In the genomic region with DNA sequence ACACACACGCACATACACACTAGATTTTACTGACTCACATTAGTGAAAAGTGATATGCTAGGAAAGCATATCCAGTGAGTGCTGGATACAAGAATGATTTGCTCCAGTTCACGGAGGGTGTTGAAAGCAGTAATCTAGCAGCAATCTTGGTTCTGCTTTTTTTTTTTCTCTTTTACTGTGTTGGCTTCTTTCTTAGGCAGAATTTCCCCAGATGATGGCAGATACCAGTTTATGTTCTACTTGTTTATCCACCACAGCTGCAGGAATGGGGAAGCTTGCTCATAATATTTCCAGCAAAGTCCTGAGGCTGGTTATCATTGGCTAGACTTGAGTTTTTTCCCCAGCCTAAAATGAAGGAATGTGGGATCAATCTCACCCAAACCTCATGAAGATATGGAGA, we compare ENCODE assay signal across 1 cellular context.
TF ChIP-seq lines count a peak whose summit lies in the region.

No MANE protein-coding gene starts in this region.

TF ChIP-seq in WTC11, 78 proteins besides CTCF, POLR2A, EP300 and RAD21 (continued from another document):
- TF ChIP-seq, protein P1, sequence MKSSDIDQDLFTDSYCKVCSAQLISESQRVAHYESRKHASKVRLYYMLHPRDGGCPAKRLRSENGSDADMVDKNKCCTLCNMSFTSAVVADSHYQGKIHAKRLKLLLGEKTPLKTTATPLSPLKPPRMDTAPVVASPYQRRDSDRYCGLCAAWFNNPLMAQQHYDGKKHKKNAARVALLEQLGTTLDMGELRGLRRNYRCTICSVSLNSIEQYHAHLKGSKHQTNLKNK (CRISPR knock-in tag; IDR thresholded peaks at IDR 0.05), result no peak
- TF ChIP-seq TP53 (CRISPR knock-in tag; IDR thresholded peaks at IDR 0.05) (no peak), TEAD1 (CRISPR knock-in tag; IDR thresholded peaks at IDR 0.05) (no peak), EMX1 (CRISPR knock-in tag; IDR thresholded peaks at IDR 0.05) (no peak), ZNF396 (CRISPR knock-in tag; IDR thresholded peaks at IDR 0.05; ENCODE audit: borderline replicate concordance) (no peak), JUN (CRISPR knock-in tag; IDR thresholded peaks at IDR 0.05) (no peak), ETV6 (CRISPR knock-in tag; IDR thresholded peaks at IDR 0.05) (no peak)
- TF ChIP-seq, protein P2, sequence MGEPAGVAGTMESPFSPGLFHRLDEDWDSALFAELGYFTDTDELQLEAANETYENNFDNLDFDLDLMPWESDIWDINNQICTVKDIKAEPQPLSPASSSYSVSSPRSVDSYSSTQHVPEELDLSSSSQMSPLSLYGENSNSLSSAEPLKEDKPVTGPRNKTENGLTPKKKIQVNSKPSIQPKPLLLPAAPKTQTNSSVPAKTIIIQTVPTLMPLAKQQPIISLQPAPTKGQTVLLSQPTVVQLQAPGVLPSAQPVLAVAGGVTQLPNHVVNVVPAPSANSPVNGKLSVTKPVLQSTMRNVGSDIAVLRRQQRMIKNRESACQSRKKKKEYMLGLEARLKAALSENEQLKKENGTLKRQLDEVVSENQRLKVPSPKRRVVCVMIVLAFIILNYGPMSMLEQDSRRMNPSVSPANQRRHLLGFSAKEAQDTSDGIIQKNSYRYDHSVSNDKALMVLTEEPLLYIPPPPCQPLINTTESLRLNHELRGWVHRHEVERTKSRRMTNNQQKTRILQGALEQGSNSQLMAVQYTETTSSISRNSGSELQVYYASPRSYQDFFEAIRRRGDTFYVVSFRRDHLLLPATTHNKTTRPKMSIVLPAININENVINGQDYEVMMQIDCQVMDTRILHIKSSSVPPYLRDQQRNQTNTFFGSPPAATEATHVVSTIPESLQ (CRISPR knock-in tag; IDR thresholded peaks at IDR 0.05), result no peak
